7 cellular contexts compared by ENCODE assay signal in the genomic region with DNA sequence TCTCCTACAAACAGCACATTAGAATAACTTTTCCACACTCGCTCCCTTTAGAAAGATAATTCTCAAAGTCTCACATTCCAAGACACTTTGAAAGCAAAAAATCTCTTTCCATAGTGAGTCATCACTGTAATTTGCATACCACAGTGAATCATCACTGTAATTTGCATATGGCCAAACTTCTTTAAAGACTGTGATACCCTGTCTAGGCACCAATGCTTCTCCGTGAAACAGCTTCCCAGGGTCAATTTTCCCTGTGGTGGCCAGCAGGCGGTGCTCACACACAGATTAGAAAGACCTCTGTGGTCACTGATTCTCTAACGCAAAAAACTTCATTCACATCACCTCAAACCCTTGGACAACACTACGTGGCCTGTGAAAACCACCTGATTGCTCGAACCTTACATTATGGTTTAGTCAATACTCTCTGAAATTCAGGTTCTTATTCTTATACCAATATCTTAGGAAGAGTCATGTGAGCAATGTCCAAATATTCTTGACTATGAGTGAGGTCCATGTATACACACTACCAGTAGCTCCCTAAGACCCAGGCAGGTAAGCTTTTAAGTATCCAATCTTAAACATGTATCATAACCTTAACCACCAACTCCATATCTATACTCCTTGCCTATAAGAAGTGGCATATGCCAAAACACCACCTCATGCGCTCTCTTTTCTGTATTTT.
A peak's percentile ranks its signal among the peaks of the same experiment; 100 is the strongest.
DNase-seq lines count a peak whose midpoint lies in the region; ATAC-seq and TF ChIP-seq lines count a peak whose summit lies in the region.

No MANE protein-coding gene starts in this region.

- H3K4me1 Mint-ChIP-seq in GM23338 = peaks cover 2% of the 10 kb centered on the region; the same call in 1 of the 3 replicates
- H3K4me1 Mint-ChIP-seq in activated CD4-positive, alpha-beta T cell treated with anti-CD3 and anti-CD28 coated beads, Interleukin-2, amount 10 ng/mL, durations not matched to agents 24 days and 14 days = peaks cover 6% of the 10 kb centered on the region

- DNase-seq in GM04503 (ENCODE audit: low read depth) = peak; percentile 50
- peak; percentile 89 for DNase-seq in GM23338 (ENCODE audit: low spot score)
- peak; percentile 40 for DNase-seq in NCI-H1048 (lab: John Stamatoyannopoulos, UW)
- DNase-seq in activated CD4-positive, alpha-beta T cell treated with anti-CD3 and anti-CD28 coated beads, Interleukin-2, amount 10 ng/mL, durations not matched to agents 24 days and 14 days = peak; percentile 74
- DNase-seq in fibroblast of gingiva (ENCODE audit: low read depth) = peak; percentile 34
- peak; percentile 52 for DNase-seq in ureter (ENCODE audit: low spot score)

- H3K9me3 ChIP-seq in neural cell (ENCODE audit: low read length) = no peaks in the 10 kb centered on the region

- H3K4me3 ChIP-seq in GM23338 = no peak overlapping the region
- H3K4me3 ChIP-seq in neural cell (ENCODE audit: low read length) = no peak overlapping the region

- no peaks in the 10 kb centered on the region for H3K9me2 ChIP-seq in GM23338 (ENCODE audit: insufficient read depth)
- H3K9me2 ChIP-seq in neural cell (ENCODE audit: insufficient read depth, low read length) = no peaks in the 10 kb centered on the region

- H3K27me3 Mint-ChIP-seq in GM23338 (ENCODE audit: insufficient read depth, low read depth, poor library complexity) = peaks cover under 1% of the 10 kb centered on the region
- H3K27me3 Mint-ChIP-seq in activated CD4-positive, alpha-beta T cell treated with anti-CD3 and anti-CD28 coated beads, Interleukin-2, amount 10 ng/mL, durations not matched to agents 24 days and 14 days = peaks cover 17% of the 10 kb centered on the region

- no peak overlapping the region for H3K27ac ChIP-seq in GM23338 (ENCODE audit: low read depth)
- no peak overlapping the region for H3K27ac ChIP-seq in neural cell (ENCODE audit: low read length)

- H3K36me3 Mint-ChIP-seq in GM23338 (ENCODE audit: low read depth) = peaks cover 4% of the 10 kb centered on the region; the same call in 2 of the 3 replicates
- no peaks in the 10 kb centered on the region for H3K36me3 Mint-ChIP-seq in activated CD4-positive, alpha-beta T cell treated with anti-CD3 and anti-CD28 coated beads, Interleukin-2, amount 10 ng/mL, durations not matched to agents 24 days and 14 days (ENCODE audit: low read depth)

- H3F3A ChIP-seq in GM23338 (replicated peaks; ENCODE audit: low read depth) = no peaks in the 10 kb centered on the region
- no peaks in the 10 kb centered on the region for H3F3A ChIP-seq in neural cell (ENCODE audit: insufficient read depth, low read length, poor library complexity, severe bottlenecking)

- intact Hi-C loops in activated CD4-positive, alpha-beta T cell treated with anti-CD3 and anti-CD28 coated beads, Interleukin-2, amount 10 ng/mL, durations not matched to agents 24 days and 14 days (cut with micrococcal nuclease) = no loop called here

- H3K4me1 ChIP-seq in GM23338 (ENCODE audit: insufficient read depth) = no peaks in the 10 kb centered on the region

- H3K27me3 ChIP-seq in GM23338 (ENCODE audit: insufficient read depth) (no peaks in the 10 kb centered on the region), neural cell (ENCODE audit: insufficient read depth, low read depth, low read length) (no peaks in the 10 kb centered on the region)

- peak; percentile 89 to 94 for TF ChIP-seq CTCF in GM23338 (conservative IDR thresholded peaks at IDR 0.05; ENCODE audit: low read depth in 2 of 2)
- peak; percentile 74 for TF ChIP-seq CTCF in neural cell (IDR thresholded peaks at IDR 0.05; ENCODE audit: poor library complexity, severe bottlenecking)

- H3K36me3 ChIP-seq in GM23338 (ENCODE audit: insufficient read depth) = no peaks in the 10 kb centered on the region
- no peaks in the 10 kb centered on the region for H3K36me3 ChIP-seq in neural cell (ENCODE audit: insufficient read depth, low read length)

- H3K9ac ChIP-seq in neural cell (ENCODE audit: low read length) = no peak overlapping the region

- H3K4me3 Mint-ChIP-seq in GM23338 = no peak overlapping the region
- no peak overlapping the region for H3K4me3 Mint-ChIP-seq in activated CD4-positive, alpha-beta T cell treated with anti-CD3 and anti-CD28 coated beads, Interleukin-2, amount 10 ng/mL, durations not matched to agents 24 days and 14 days

- peak; percentile 98 for ATAC-seq in GM23338

- H3K27ac Mint-ChIP-seq in GM23338 = peak overlapping the region; percentile 37; the same call in 1 of the 2 replicates
- no peak overlapping the region for H3K27ac Mint-ChIP-seq in activated CD4-positive, alpha-beta T cell treated with anti-CD3 and anti-CD28 coated beads, Interleukin-2, amount 10 ng/mL, durations not matched to agents 24 days and 14 days

- H3K9me3 Mint-ChIP-seq in GM23338 = peaks cover 32% of the 10 kb centered on the region; the same call in 2 of the 3 replicates
- H3K9me3 Mint-ChIP-seq in activated CD4-positive, alpha-beta T cell treated with anti-CD3 and anti-CD28 coated beads, Interleukin-2, amount 10 ng/mL, durations not matched to agents 24 days and 14 days = peaks cover 10% of the 10 kb centered on the region

- TF ChIP-seq RAD21 in neural cell (conservative IDR thresholded peaks at IDR 0.05) = peak; percentile 81

- H3K79me2 ChIP-seq in GM23338 (replicated peaks; ENCODE audit: insufficient read depth) (no peaks in the 10 kb centered on the region), neural cell (replicated peaks; ENCODE audit: insufficient read depth, low read length) (no peaks in the 10 kb centered on the region)

- H2AFZ ChIP-seq in GM23338 (no peak overlapping the region), neural cell (ENCODE audit: low read depth, low read length) (no peak overlapping the region)

- no peaks in the 10 kb centered on the region for H4K20me1 ChIP-seq in GM23338 (replicated peaks; ENCODE audit: insufficient read depth)
- H4K20me1 ChIP-seq in neural cell (ENCODE audit: insufficient read depth) = no peaks in the 10 kb centered on the region

- no peak overlapping the region for H3K4me2 ChIP-seq in GM23338
- no peak overlapping the region for H3K4me2 ChIP-seq in neural cell (ENCODE audit: low read length)

- no peak for TF ChIP-seq EP300 in neural cell (conservative IDR thresholded peaks at IDR 0.05; ENCODE audit: poor library complexity, severe bottlenecking)

TF ChIP-seq in GM23338, 12 proteins besides CTCF, POLR2A, EP300 and RAD21:
- TF ChIP-seq EZH2phosphoT487 (IDR thresholded peaks at IDR 0.05; ENCODE audit: unreplicated experiment) (no peak), CREB1 (CRISPR knock-in tag; IDR thresholded peaks at IDR 0.05; ENCODE audit: low read depth) (peak; percentile 59)

TF ChIP-seq in neural cell, 6 proteins besides CTCF, POLR2A, EP300 and RAD21:
- TF ChIP-seq TAF1 (IDR thresholded peaks at IDR 0.05; ENCODE audit: low read depth) (no peak), SMC3 (conservative IDR thresholded peaks at IDR 0.05; ENCODE audit: poor library complexity) (peak; percentile 87)

Comparison
In these comparisons a context has a peak if more than half of its experiments do, and no peak if none do; other contexts are left out.
1. DNase-seq: peak in every context shown above with its lines; median percentile 89 in GM23338; 74 in activated CD4-positive, alpha-beta T cell treated with anti-CD3 and anti-CD28 coated beads, Interleukin-2, amount 10 ng/mL, durations not matched to agents 24 days and 14 days; 52 in ureter; 50 in GM04503; 40 in NCI-H1048; 34 in fibroblast of gingiva.